In the genomic region with DNA sequence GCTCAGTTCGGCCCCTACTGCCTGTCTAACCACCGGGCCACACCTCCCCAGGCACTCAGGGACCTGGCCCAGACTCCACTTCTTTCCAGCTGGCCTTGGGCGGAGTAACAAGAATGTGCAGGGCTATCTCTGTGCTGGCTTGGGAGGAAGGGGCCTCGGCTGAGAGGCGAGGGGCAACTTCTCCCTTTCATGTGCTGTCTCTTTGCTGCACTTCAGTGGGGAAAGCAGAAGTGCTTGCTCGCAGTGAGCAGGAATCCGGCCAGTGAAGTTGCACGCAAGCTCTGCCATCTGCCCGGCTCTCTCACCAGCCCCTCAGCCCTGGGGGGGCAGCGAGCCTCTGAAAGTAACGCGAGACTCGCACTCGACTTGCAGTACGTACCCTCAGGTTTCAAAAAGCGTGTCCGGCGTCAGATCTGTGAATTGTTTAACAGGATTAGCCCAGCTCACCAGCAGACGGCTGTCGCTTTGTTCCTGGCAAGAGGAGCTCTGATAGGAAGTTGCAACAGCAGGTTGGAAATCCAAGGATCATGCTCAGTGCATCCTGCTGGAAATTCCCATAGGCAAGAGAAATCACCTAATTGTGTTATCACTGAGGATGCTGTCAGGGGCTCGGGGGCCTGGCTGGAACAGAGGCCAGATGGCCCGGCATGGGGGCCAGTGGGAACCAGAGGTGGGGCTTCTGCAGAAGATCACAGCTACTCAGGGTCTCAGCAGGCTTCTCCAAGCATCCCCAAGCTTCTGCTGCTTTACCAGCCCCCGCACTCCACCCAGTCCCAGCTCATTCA, we compare ENCODE assay signal across 13 cellular contexts.
A peak's percentile ranks its signal among the peaks of the same experiment; 100 is the strongest.
DNase-seq lines count a peak whose midpoint lies in the region; ATAC-seq and TF ChIP-seq lines count a peak whose summit lies in the region.
"Had no signal": no experiment of that assay in that cellular context is flagged by ENCODE, and none has a peak within 500 bp of the region (broad histone marks: within the 10 kb centered on the region; RNA-seq: fewer than 3 reads in every experiment).

No MANE protein-coding gene starts in this region.

- H3K27ac ChIP-seq in Panc1 (ENCODE audit: low read length) = no peak overlapping the region
- H3K27ac ChIP-seq: 22Rv1, ascending aorta had no signal

- ATAC-seq in Panc1 (0 out of 2 replicates have a peak, but pooled peaks have one; percentile 24), GM18858 (IDR thresholded peaks at IDR 0.05; ENCODE audit: unreplicated experiment) (no peak)
- ATAC-seq: natural killer cell treated with Interleukin-12 subunit alpha and Interleukin-12 subunit beta and Interleukin-15 and Interleukin-18, amount 100 ng/mL, for 72 hours had no signal

- no peaks in the 10 kb centered on the region for H3K4me1 ChIP-seq in Panc1 (ENCODE audit: control insufficient read depth, insufficient read depth, low read length)
- H3K4me1 ChIP-seq: ascending aorta had no signal

- in situ Hi-C loops in Panc1 (cut with HindIII; ENCODE audit: low pct_unique_long_range_greater_than_20kb, low sequenced_read_pairs) = no loop called here

- TF ChIP-seq CTCF in Panc1 (IDR thresholded peaks at IDR 0.05) = no peak
- no peak for TF ChIP-seq CTCF in foreskin fibroblast (IDR thresholded peaks at IDR 0.05; ENCODE audit: low read depth, low read length)

- no TSS peak for BruUV-seq in Panc1 (replicated peaks; lab: Mats Ljungman, UMichigan)

- H3K36me3 ChIP-seq in Panc1 (ENCODE audit: control insufficient read depth, insufficient read depth, low read length) = no peaks in the 10 kb centered on the region
- H3K36me3 ChIP-seq: ascending aorta had no signal

- H3K4me3 ChIP-seq in Panc1 (ENCODE audit: low read depth in 2 of 2, low read length in 2 of 2) (peak overlapping the region in 1 of 2 experiments; percentile 20; a peak in 1 of 4 replicates), foreskin fibroblast (ENCODE audit: low read depth in 1 of 2, low read length in 2 of 2) (no peak overlapping the region)
- H3K4me3 ChIP-seq: ascending aorta had no signal

- CTCF ChIA-PET in Panc1 (lab: Charles Lee) = no interaction called here

- intact Hi-C loops in Panc1 (cut with micrococcal nuclease; ENCODE audit: unreplicated experiment) = no loop called here

- POLR2A ChIA-PET in Panc1 (lab: Charles Lee) = interaction anchor here (0.6 kb wide), 1 partner anchor 55 kb away, joined by 4 read pairs; no protein-coding TSS in a partner anchor

- H3K27me3 ChIP-seq in Panc1 (ENCODE audit: control insufficient read depth, insufficient read depth, low read length) = peaks cover 5% of the 10 kb centered on the region; the same call in 1 of the 2 replicates
- H3K27me3 ChIP-seq: ascending aorta had no signal

- peak; percentile 25 for DNase-seq in DMS153 (lab: John Stamatoyannopoulos, UW)
- DNase-seq in DMS153 treated with DMSO at 0.1 percent for 48 hours (lab: John Stamatoyannopoulos, UW; ENCODE audit: unreplicated experiment) = no peak
- no peak for DNase-seq in Panc1 (ENCODE audit: low read depth, low spot score)
- peak; percentile 6 to 11 for DNase-seq in foreskin fibroblast
- DNase-seq in superior temporal gyrus (ENCODE audit: extremely low spot score) = peak; percentile 44
- DNase-seq in NCI-H2081 (lab: John Stamatoyannopoulos, UW) = no peak
- no peak for DNase-seq in mucosa of gallbladder (ENCODE audit: low spot score)
- DNase-seq: activated CD4-positive, alpha-beta T cell treated with anti-CD3 and anti-CD28 coated beads, Interleukin-2, amount 50 U/mL, for 1 hour; NCI-H748 treated with DMSO at 0.1 percent for 48 hours had no signal

- no peaks in the 10 kb centered on the region for H3K9me3 ChIP-seq in Panc1 (ENCODE audit: control insufficient read depth, insufficient read depth, low read depth, low read length)
- H3K9me3 ChIP-seq: ascending aorta had no signal

Comparison
In these comparisons a context has a peak if more than half of its experiments do, and no peak if none do; other contexts are left out.
1. DNase-seq: peak in DMS153 (single experiment), foreskin fibroblast (2 of 2) and superior temporal gyrus (single experiment); none in DMS153 treated with DMSO at 0.1 percent for 48 hours (single experiment), Panc1 (single experiment), NCI-H2081 (0 of 2) and mucosa of gallbladder (single experiment).